1 cellular context compared by ENCODE assay signal in the genomic region with DNA sequence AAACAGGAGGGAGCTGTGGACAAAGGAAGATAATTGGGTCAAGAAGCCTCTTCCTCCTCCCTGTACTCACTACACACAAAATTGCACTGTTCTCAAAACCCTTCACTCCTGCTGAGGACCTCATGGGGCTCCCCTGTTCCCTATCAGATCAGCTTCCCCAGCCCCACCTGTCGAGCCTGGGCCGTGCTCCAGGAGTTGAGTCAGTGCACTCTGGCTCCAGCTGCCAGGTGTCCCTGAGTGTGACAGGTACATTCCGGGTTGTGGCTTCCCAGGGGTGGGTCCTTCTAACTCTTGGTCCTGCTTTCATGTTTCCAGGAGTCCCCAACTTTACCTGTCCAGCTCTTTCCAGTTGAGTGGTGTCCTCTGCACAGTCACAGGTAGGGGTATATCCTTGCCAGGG.
TF ChIP-seq lines count a peak whose summit lies in the region.

No MANE protein-coding gene starts in this region.

TF ChIP-seq in GM12878, 131 proteins besides CTCF, POLR2A, EP300 and RAD21:
- TF ChIP-seq ZSCAN29 (IDR thresholded peaks at IDR 0.05) = no peak
- no peak for TF ChIP-seq HDGF (IDR thresholded peaks at IDR 0.05)
- no peak for TF ChIP-seq MYB (IDR thresholded peaks at IDR 0.05; ENCODE audit: borderline replicate concordance, low read depth, low read length)
- TF ChIP-seq BHLHE40 (IDR thresholded peaks at IDR 0.05; ENCODE audit: borderline replicate concordance in 1 of 2, low read depth in 2 of 2, low read length in 1 of 2) = no peak
- TF ChIP-seq, protein P1, sequence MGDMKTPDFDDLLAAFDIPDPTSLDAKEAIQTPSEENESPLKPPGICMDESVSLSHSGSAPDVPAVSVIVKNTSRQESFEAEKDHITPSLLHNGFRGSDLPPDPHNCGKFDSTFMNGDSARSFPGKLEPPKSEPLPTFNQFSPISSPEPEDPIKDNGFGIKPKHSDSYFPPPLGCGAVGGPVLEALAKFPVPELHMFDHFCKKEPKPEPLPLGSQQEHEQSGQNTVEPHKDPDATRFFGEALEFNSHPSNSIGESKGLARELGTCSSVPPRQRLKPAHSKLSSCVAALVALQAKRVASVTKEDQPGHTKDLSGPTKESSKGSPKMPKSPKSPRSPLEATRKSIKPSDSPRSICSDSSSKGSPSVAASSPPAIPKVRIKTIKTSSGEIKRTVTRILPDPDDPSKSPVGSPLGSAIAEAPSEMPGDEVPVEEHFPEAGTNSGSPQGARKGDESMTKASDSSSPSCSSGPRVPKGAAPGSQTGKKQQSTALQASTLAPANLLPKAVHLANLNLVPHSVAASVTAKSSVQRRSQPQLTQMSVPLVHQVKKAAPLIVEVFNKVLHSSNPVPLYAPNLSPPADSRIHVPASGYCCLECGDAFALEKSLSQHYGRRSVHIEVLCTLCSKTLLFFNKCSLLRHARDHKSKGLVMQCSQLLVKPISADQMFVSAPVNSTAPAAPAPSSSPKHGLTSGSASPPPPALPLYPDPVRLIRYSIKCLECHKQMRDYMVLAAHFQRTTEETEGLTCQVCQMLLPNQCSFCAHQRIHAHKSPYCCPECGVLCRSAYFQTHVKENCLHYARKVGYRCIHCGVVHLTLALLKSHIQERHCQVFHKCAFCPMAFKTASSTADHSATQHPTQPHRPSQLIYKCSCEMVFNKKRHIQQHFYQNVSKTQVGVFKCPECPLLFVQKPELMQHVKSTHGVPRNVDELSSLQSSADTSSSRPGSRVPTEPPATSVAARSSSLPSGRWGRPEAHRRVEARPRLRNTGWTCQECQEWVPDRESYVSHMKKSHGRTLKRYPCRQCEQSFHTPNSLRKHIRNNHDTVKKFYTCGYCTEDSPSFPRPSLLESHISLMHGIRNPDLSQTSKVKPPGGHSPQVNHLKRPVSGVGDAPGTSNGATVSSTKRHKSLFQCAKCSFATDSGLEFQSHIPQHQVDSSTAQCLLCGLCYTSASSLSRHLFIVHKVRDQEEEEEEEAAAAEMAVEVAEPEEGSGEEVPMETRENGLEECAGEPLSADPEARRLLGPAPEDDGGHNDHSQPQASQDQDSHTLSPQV (IDR thresholded peaks at IDR 0.05) = no peak
- no peak for TF ChIP-seq SMARCA5 (IDR thresholded peaks at IDR 0.05)
- TF ChIP-seq, protein P2, sequence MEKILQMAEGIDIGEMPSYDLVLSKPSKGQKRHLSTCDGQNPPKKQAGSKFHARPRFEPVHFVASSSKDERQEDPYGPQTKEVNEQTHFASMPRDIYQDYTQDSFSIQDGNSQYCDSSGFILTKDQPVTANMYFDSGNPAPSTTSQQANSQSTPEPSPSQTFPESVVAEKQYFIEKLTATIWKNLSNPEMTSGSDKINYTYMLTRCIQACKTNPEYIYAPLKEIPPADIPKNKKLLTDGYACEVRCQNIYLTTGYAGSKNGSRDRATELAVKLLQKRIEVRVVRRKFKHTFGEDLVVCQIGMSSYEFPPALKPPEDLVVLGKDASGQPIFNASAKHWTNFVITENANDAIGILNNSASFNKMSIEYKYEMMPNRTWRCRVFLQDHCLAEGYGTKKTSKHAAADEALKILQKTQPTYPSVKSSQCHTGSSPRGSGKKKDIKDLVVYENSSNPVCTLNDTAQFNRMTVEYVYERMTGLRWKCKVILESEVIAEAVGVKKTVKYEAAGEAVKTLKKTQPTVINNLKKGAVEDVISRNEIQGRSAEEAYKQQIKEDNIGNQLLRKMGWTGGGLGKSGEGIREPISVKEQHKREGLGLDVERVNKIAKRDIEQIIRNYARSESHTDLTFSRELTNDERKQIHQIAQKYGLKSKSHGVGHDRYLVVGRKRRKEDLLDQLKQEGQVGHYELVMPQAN (conservative IDR thresholded peaks at IDR 0.05) = no peak
- TF ChIP-seq SP1 (IDR thresholded peaks at IDR 0.05; ENCODE audit: low read depth, low read length) = no peak
- no peak for TF ChIP-seq CHD1 (IDR thresholded peaks at IDR 0.05; ENCODE audit: low read depth, low read length)
- no peak for TF ChIP-seq ETV6 (conservative IDR thresholded peaks at IDR 0.05 in 1 of 2, IDR thresholded peaks at IDR 0.05 in 1 of 2; ENCODE audit: borderline replicate concordance in 1 of 2, low read depth in 1 of 2)
